8 cellular contexts compared by ENCODE assay signal in the genomic region with DNA sequence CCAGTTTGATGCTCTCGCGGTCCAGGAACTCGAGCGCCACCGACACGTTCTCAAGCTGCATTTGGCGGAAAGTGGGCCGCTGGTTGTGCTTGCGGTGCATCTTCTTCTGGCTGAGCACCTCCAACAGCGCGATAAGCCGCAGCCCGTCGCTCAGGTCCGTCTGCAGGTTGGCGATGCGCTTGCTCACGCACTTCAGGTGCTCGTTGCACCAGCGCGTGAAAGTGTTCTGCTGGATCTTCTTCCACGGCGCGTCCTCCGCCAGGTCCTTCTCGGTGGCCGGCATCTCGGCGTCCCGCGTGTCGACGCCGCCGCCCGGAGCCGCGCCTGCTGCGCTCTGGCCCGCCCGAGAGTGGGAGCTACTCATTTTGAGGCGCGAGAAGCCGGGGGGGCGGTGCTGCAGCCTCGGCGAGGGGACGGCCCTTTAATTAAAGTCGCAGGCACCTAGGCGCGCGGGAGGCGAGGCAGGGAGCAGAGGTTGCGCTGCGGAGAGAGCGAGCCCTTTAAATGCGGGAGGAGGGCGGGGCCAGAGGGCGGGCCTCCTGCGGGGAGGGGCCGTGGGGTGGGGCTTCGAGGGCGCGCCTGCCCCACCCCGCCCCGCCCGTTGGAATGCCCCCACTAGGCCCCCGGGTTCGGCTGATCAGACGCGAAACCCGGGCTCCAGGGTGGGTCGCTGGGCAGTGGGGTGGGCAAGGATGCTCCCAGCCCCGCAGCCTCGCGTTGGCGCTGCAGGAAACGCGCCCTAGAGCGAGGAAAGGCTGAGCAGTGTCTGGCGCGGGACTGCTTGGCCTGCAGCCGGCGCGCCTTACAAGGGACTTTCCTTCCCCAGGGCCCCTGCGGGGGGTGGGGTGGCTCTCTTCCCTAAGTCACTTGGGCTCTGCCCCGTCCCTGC. TPM values are rescaled to one million over a fixed set of nuclear protein-coding genes. Genes with fewer than 3 reads are reported as not detected.
DNase-seq lines count a peak whose midpoint lies in the region; ATAC-seq and TF ChIP-seq lines count a peak whose summit lies in the region.

No MANE protein-coding gene starts in this region.

- intact Hi-C loops in CD4-positive, alpha-beta T cell (cut with DNase I, micrococcal nuclease): loop anchor here (2.0 to 10.0 kb wide), 4 partner anchors 44 to 400 kb away; a partner anchor contains a TSS

- no peak for TF ChIP-seq CTCF in CD4-positive, alpha-beta T cell (IDR thresholded peaks at IDR 0.05)
- TF ChIP-seq CTCF in endothelial cell (IDR thresholded peaks at IDR 0.05; ENCODE audit: unreplicated experiment): no peak

- H3K27me3 Mint-ChIP-seq in CD4-positive, alpha-beta T cell: no peaks in the 10 kb centered on the region
- peaks cover 2% of the 10 kb centered on the region for H3K27me3 Mint-ChIP-seq in endothelial cell (ENCODE audit: unreplicated experiment)

- H3K4me3 Mint-ChIP-seq in CD4-positive, alpha-beta T cell: peak overlapping the region; percentile 96
- H3K4me3 Mint-ChIP-seq in endothelial cell (ENCODE audit: unreplicated experiment): peak overlapping the region; percentile 87

- H3K9me3 Mint-ChIP-seq in CD4-positive, alpha-beta T cell: no peaks in the 10 kb centered on the region
- no peaks in the 10 kb centered on the region for H3K9me3 Mint-ChIP-seq in endothelial cell (ENCODE audit: unreplicated experiment)

- ATAC-seq in CD4-positive, alpha-beta T cell (ENCODE audit: poor library complexity): peak; percentile 65
- ATAC-seq in GM19467 (IDR thresholded peaks at IDR 0.05; ENCODE audit: unreplicated experiment): peak; percentile 52

- H3K4me1 Mint-ChIP-seq in CD4-positive, alpha-beta T cell (ENCODE audit: low read depth): peaks cover 22% of the 10 kb centered on the region
- no peaks in the 10 kb centered on the region for H3K4me1 Mint-ChIP-seq in endothelial cell (ENCODE audit: unreplicated experiment)

- peaks cover 32% of the 10 kb centered on the region for H3K36me3 Mint-ChIP-seq in CD4-positive, alpha-beta T cell (ENCODE audit: low read depth)
- H3K36me3 Mint-ChIP-seq in endothelial cell (ENCODE audit: low read depth, unreplicated experiment): no peaks in the 10 kb centered on the region

- H3K27me3 ChIP-seq in CD4-positive, alpha-beta T cell (ENCODE audit: control insufficient read depth, insufficient read depth, low read length): no peaks in the 10 kb centered on the region

- CTCF ChIA-PET in CD4-positive, alpha-beta T cell (lab: Charles Lee): interaction anchor here (1.3 kb wide), 1 partner anchor 28 kb away, joined by 3 read pairs; a partner anchor contains a TSS

- H3K9me3 ChIP-seq in CD4-positive, alpha-beta T cell (ENCODE audit: control insufficient read depth, low read length): no peaks in the 10 kb centered on the region

- POLR2A ChIA-PET in CD4-positive, alpha-beta T cell (lab: Charles Lee): interaction anchor here (0.7 to 3.1 kb wide), 18 partner anchors 8 to 400 kb away, joined by 3 to 34 read pairs (median 4); a partner anchor contains a TSS

- peak; percentile 84 to 92 (median 88) for DNase-seq in CD4-positive, alpha-beta T cell
- DNase-seq in HT-29 (ENCODE audit: low spot score) (peak; percentile 90), NOMO-1 (lab: John Stamatoyannopoulos, UW; ENCODE audit: unreplicated experiment in 2 of 2) (peak; percentile 75 to 82), endothelial cell (ENCODE audit: low spot score) (peak; percentile 77), middle frontal gyrus (ENCODE audit: extremely low spot score, low spot score) (peak; percentile 69)
- peak; percentile 87 for DNase-seq in activated CD8-positive, alpha-beta memory T cell treated with anti-CD3 and anti-CD28 coated beads, Interleukin-2, amount 50 U/mL, for 1 hour (ENCODE audit: extremely low read depth)
- DNase-seq in stimulated activated CD8-positive, alpha-beta memory T cell treated with anti-CD3 and anti-CD28 coated beads, Interleukin-15, amount 100 ng/mL, for 48 hours (ENCODE audit: low read depth in 2 of 2): peak; percentile 84 to 88

- H3K27ac ChIP-seq in CD4-positive, alpha-beta T cell (ENCODE audit: low read depth, low read length): peak overlapping the region; percentile 96

- H3K27ac Mint-ChIP-seq in CD4-positive, alpha-beta T cell: peak overlapping the region; percentile 80
- peak overlapping the region; percentile 57 for H3K27ac Mint-ChIP-seq in endothelial cell (ENCODE audit: unreplicated experiment)

RNA-seq across cellular contexts. Expression of a gene that starts 3.3 kb away (rescaled TPM):
- 1,000 to 10,000 TPM; 1,012 to 1,022 TPM for total RNA-seq in CD4-positive, alpha-beta T cell
- 482 and 516 TPM in 2 replicates for total RNA-seq in HT-29 (2014; rRNA removed; shearing (Covaris generic))
- 1,022 TPM for total RNA-seq in endothelial cell (ENCODE audit: unreplicated experiment)

RNA-seq across cellular contexts. Expression of a gene that starts 8.0 kb away (rescaled TPM):
- 100 to 1,000 TPM; 164 to 178 TPM for total RNA-seq in CD4-positive, alpha-beta T cell
- total RNA-seq in HT-29 (2014; rRNA removed; shearing (Covaris generic)): 70.5 and 87.0 TPM in 2 replicates
- total RNA-seq in endothelial cell (ENCODE audit: unreplicated experiment): 44.7 TPM

RNA-seq across cellular contexts. Expression of a gene that starts 27.1 kb away (rescaled TPM):
- 1,000 to 10,000 TPM; 5,036 to 5,204 TPM for total RNA-seq in CD4-positive, alpha-beta T cell
- total RNA-seq in HT-29 (2014; rRNA removed; shearing (Covaris generic)): 4,676 and 4,679 TPM in 2 replicates
- 3,704 TPM for total RNA-seq in endothelial cell (ENCODE audit: unreplicated experiment)

RNA-seq across cellular contexts. Expression of a gene that starts 37.9 kb away (rescaled TPM):
- 10 to 100 TPM; 16.0 to 18.4 TPM for total RNA-seq in CD4-positive, alpha-beta T cell
- 114 and 118 TPM in 2 replicates for total RNA-seq in HT-29 (2014; rRNA removed; shearing (Covaris generic))
- total RNA-seq in endothelial cell (ENCODE audit: unreplicated experiment): 38.6 TPM

RNA-seq across cellular contexts. Expression of a gene that starts 40.2 kb away (rescaled TPM):
- 10 to 100 TPM; 72.8 to 78.5 TPM for total RNA-seq in CD4-positive, alpha-beta T cell
- 60.3 and 80.6 TPM in 2 replicates for total RNA-seq in HT-29 (2014; rRNA removed; shearing (Covaris generic))
- 56.4 TPM for total RNA-seq in endothelial cell (ENCODE audit: unreplicated experiment)

Comparison
In these comparisons a context has a peak if more than half of its experiments do, and no peak if none do; other contexts are left out.
1. Peak in every context shown above with its lines: DNase-seq, ATAC-seq and H3K27ac ChIP-seq.